ENCODE assay signal across 18 cellular contexts in the genomic region with DNA sequence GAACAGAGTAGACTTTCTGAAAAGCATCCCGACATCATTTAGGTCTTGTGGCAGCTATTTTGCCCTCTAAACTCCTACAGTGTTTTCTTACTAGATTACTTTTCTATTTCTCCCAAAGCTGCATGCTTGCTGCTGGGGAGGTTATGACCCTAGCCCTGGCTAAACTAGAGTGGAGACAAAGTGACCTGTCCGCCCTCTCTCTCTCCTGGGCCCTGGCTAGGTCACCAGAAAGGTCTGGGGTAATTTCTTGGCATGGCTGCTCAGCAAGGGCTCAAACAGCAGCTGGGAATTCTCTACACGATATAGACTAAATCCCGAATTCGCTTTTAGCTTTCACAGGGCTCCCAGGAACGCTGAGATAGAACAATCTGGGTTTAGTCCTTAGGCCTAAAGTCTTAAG.
DNase-seq lines count a peak whose midpoint lies in the region; ATAC-seq and TF ChIP-seq lines count a peak whose summit lies in the region.
"Had no signal": no experiment of that assay in that cellular context is flagged by ENCODE, and none has a peak within 500 bp of the region (broad histone marks: within the 10 kb centered on the region; RNA-seq: fewer than 3 reads in every experiment).

No MANE protein-coding gene starts in this region.

- H3K27ac ChIP-seq in mammary epithelial cell (ENCODE audit: insufficient read depth, low read depth, low read length) = no peak overlapping the region
- H3K27ac ChIP-seq: 22Rv1, BLaER1, C4-2B, GM23248 had no signal

- POLR2A ChIA-PET in MCF 10A (lab: Yijun Ruan, JAX) = no interaction called here

- H3K4me1 ChIP-seq in mammary epithelial cell (ENCODE audit: insufficient read depth, low read length) = peaks cover 24% of the 10 kb centered on the region
- H3K4me1 ChIP-seq: BLaER1, Caco-2 had no signal

- ATAC-seq in left lobe of liver (peak; percentile 87), HG02840 (IDR thresholded peaks at IDR 0.05; ENCODE audit: low FRiP score, unreplicated experiment) (no peak)
- ATAC-seq: CD8-positive, alpha-beta T cell had no signal

- intact Hi-C loops in mammary epithelial cell (cut with micrococcal nuclease) = no loop called here
- intact Hi-C loops in MCF 10A (cut with micrococcal nuclease) = no loop called here

- H3K79me2 ChIP-seq in mammary epithelial cell (ENCODE audit: insufficient read depth, low read length) = no peaks in the 10 kb centered on the region

- CTCF ChIA-PET in mammary epithelial cell (lab: Charles Lee; ENCODE audit: low non-redundant PET) = no interaction called here
- CTCF ChIA-PET in MCF 10A (lab: Yijun Ruan, JAX) = no interaction called here

- H3K27ac Mint-ChIP-seq in MCF 10A (ENCODE audit: low read depth, unreplicated experiment) (no peak overlapping the region), nephron (peak overlapping the region; percentile 48 to 92 (median 82))
- H3K27ac Mint-ChIP-seq: B cell; CD4-positive, CD25-positive, alpha-beta regulatory T cell; CD8-positive, alpha-beta T cell had no signal

- no peaks in the 10 kb centered on the region for H3K36me3 Mint-ChIP-seq in MCF 10A (ENCODE audit: insufficient read depth, unreplicated experiment)
- H3K36me3 Mint-ChIP-seq in nephron (ENCODE audit: low read depth) = no peaks in the 10 kb centered on the region
- H3K36me3 Mint-ChIP-seq: CD4-positive, CD25-positive, alpha-beta regulatory T cell; CD8-positive, alpha-beta T cell had no signal

- H3K4me1 Mint-ChIP-seq in MCF 10A (ENCODE audit: insufficient read depth, unreplicated experiment) (peaks cover 11% of the 10 kb centered on the region), nephron (peaks cover 43% of the 10 kb centered on the region)
- H3K4me1 Mint-ChIP-seq: B cell; CD4-positive, CD25-positive, alpha-beta regulatory T cell had no signal

- peak overlapping the region; percentile 75 for H3K4me2 ChIP-seq in mammary epithelial cell (ENCODE audit: insufficient read depth, low read depth, low read length)
- H3K4me2 ChIP-seq: BLaER1 had no signal

- no peaks in the 10 kb centered on the region for H3K36me3 ChIP-seq in mammary epithelial cell (ENCODE audit: insufficient read depth, low read length)
- H3K36me3 ChIP-seq: BLaER1 had no signal

- no peaks in the 10 kb centered on the region for H3K9me3 Mint-ChIP-seq in MCF 10A (ENCODE audit: unreplicated experiment)
- no peaks in the 10 kb centered on the region for H3K9me3 Mint-ChIP-seq in nephron
- H3K9me3 Mint-ChIP-seq: CD8-positive, alpha-beta T cell had no signal

- H3K9me3 ChIP-seq in mammary epithelial cell (replicated peaks; ENCODE audit: insufficient read depth, low read length) = no peaks in the 10 kb centered on the region
- H3K9me3 ChIP-seq: BLaER1, Caco-2 had no signal

- H3K27me3 ChIP-seq in mammary epithelial cell (ENCODE audit: insufficient read depth, low read length) = no peaks in the 10 kb centered on the region
- H3K27me3 ChIP-seq: BLaER1 had no signal

- H3K9ac ChIP-seq in mammary epithelial cell (ENCODE audit: insufficient read depth, low read length) = no peak overlapping the region
- H3K9ac ChIP-seq: BLaER1, GM23248 had no signal

- BruUV-seq in mammary epithelial cell (replicated peaks; lab: Mats Ljungman, UMichigan) (no TSS peak), MCF 10A (replicated peaks; lab: Mats Ljungman, UMichigan) (no TSS peak)

- no peak overlapping the region for H2AFZ ChIP-seq in mammary epithelial cell (ENCODE audit: low read depth, low read length)
- H2AFZ ChIP-seq: GM23248 had no signal

- TF ChIP-seq CTCF in mammary epithelial cell (conservative IDR thresholded peaks at IDR 0.05 in 1 of 2, IDR thresholded peaks at IDR 0.05 in 1 of 2; ENCODE audit: extremely low read depth in 1 of 2, insufficient read depth in 1 of 2, low read depth in 1 of 2, low read length in 2 of 2) (no peak), MCF 10A (IDR thresholded peaks at IDR 0.05; ENCODE audit: unreplicated experiment) (no peak), nephron (IDR thresholded peaks at IDR 0.05; ENCODE audit: unreplicated experiment in 3 of 3) (no peak)

- no peak for DNase-seq in mammary epithelial cell
- DNase-seq in MCF 10A (ENCODE audit: unreplicated experiment) = no peak
- DNase-seq in left lobe of liver (ENCODE audit: low spot score) = peak; percentile 66
- DNase-seq in foreskin melanocyte = no peak
- DNase-seq: Caco-2; CD4-positive, CD25-positive, alpha-beta regulatory T cell; CD8-positive, alpha-beta T cell; DMS153; DND-41; GM23248; H7; HCEC 1CT had no signal

- H4K20me1 ChIP-seq in mammary epithelial cell (ENCODE audit: insufficient read depth, low read length) = no peaks in the 10 kb centered on the region
- H4K20me1 ChIP-seq: BLaER1 had no signal

- H3K4me3 Mint-ChIP-seq in MCF 10A (ENCODE audit: unreplicated experiment) (no peak overlapping the region), nephron (no peak overlapping the region)
- H3K4me3 Mint-ChIP-seq: B cell; CD4-positive, CD25-positive, alpha-beta regulatory T cell; CD8-positive, alpha-beta T cell had no signal

- H3K27me3 Mint-ChIP-seq in MCF 10A (ENCODE audit: insufficient read depth, unreplicated experiment) = peaks cover 1% of the 10 kb centered on the region
- H3K27me3 Mint-ChIP-seq in nephron (ENCODE audit: low read depth) = no peaks in the 10 kb centered on the region
- H3K27me3 Mint-ChIP-seq: CD4-positive, CD25-positive, alpha-beta regulatory T cell had no signal

- no peak overlapping the region for H3K4me3 ChIP-seq in mammary epithelial cell (replicated peaks in 1 of 3; ENCODE audit: insufficient read depth in 1 of 3, low read depth in 2 of 3, low read length in 3 of 3)
- H3K4me3 ChIP-seq: BLaER1, GM23248 had no signal

- 88% methylated on average over 6 of the region's 6 CpGs for WGBS in mammary epithelial cell (ENCODE audit: low coverage, missing lambda C conversion rate)

- dilution Hi-C loops in mammary epithelial cell (cut with HindIII; ENCODE audit: low sequenced_read_pairs) = no loop called here

- in situ Hi-C loops in mammary epithelial cell (cut with MboI; ENCODE audit: low sequenced_read_pairs in 2 of 2) = no loop called here
